ENCODE assay signal across 8 cellular contexts in the genomic region with DNA sequence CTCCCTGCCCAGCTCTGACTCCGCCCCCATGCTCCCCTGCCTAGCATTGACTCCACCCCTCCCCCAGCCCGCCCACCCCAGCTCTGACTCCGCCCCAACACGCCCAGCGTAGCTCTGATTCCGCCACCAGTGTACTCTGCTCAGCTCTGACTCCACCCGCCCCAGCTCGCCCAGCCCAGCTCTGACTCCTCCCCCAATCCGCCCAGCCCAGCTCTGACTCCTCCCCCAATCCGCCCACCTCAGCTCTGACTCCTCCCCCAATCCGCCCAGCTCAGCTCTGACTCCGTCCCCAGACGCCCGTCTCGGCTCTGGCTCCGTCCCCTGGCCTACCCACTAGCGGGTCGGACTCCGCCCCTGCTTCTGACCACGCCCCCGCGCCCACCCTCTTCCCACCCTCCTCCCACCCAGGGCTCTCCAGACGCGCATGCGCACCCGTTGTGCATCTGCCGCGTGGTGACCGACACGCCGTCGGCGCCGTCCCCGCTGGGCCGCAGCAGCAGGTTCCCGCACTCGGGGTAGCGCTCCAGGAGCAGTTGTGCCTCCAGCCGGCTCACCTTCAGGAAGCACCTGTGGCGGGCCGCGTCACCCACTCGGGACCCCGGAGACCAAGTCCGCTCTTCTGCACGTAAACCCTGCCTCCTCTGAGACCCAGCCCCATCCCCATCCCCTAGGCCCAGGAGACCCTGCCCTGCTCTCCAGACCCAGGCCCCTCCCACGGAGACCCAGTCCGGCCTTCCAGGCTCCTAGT. TPM values are rescaled to one million over a fixed set of nuclear protein-coding genes. Genes with fewer than 3 reads are reported as not detected.
DNase-seq lines count a peak whose midpoint lies in the region; ATAC-seq, FAIRE-seq and TF ChIP-seq lines count a peak whose summit lies in the region.

No MANE protein-coding gene starts in this region.

- peak overlapping the region; percentile 67 for H3K4me3 Mint-ChIP-seq in endodermal cell

- H3K4me1 Mint-ChIP-seq in endodermal cell: peaks cover 5% of the 10 kb centered on the region

- peak overlapping the region; percentile 13 for H3K9ac ChIP-seq in endodermal cell (ENCODE audit: extremely low read depth, low read length, poor library complexity, severe bottlenecking)

- H3K4me1 ChIP-seq in endodermal cell (ENCODE audit: control insufficient read depth, insufficient read depth, low read length): no peaks in the 10 kb centered on the region

- DNase-seq in GM12892 (ENCODE audit: insufficient read length) (peak; percentile 98), NCI-H226 (peak; percentile 79), endodermal cell (peak; percentile 98), midbrain (lab: John Stamatoyannopoulos, UW) (peak; percentile 94), H4 (ENCODE audit: low spot score) (no peak)
- DNase-seq in activated CD8-positive, alpha-beta memory T cell treated with anti-CD3 and anti-CD28 coated beads for 4 hours (ENCODE audit: low read depth in 2 of 2): peak; percentile 90 to 99
- peak; percentile 97 for DNase-seq in stimulated activated CD8-positive, alpha-beta memory T cell treated with anti-CD3 and anti-CD28 coated beads, Interleukin-15, amount 100 ng/mL, for 24 hours (ENCODE audit: low read depth)

- H3K9me3 Mint-ChIP-seq in endodermal cell: peaks cover 2% of the 10 kb centered on the region

- WGBS in endodermal cell (ENCODE audit: insufficient coverage in 1 of 2, insufficient read length in 1 of 2), 2 experiments: 3 to 5% methylated on average over 13 to 47 of the region's 49 CpGs

- no peak overlapping the region for H3K27ac ChIP-seq in endodermal cell (ENCODE audit: low read depth, low read length)

- no peaks in the 10 kb centered on the region for H3K9me3 ChIP-seq in endodermal cell (ENCODE audit: control insufficient read depth, low read length)

- H3K4me3 ChIP-seq in endodermal cell (ENCODE audit: low read length): peak overlapping the region; percentile 75

- peak overlapping the region; percentile 76 for H3K27ac Mint-ChIP-seq in endodermal cell

- ATAC-seq in HG02763 (IDR thresholded peaks at IDR 0.05; ENCODE audit: unreplicated experiment): peak; percentile 78

- FAIRE-seq in GM12892 (lab: Jason Lieb, UNC): peak; percentile 99

- peaks cover 12% of the 10 kb centered on the region for H3K36me3 Mint-ChIP-seq in endodermal cell (ENCODE audit: low read depth)

- H3K36me3 ChIP-seq in endodermal cell (ENCODE audit: control insufficient read depth, insufficient read depth, low read length): no peaks in the 10 kb centered on the region

- TF ChIP-seq CTCF in endodermal cell (conservative IDR thresholded peaks at IDR 0.05): no peak

- peaks cover 7% of the 10 kb centered on the region for H3K27me3 Mint-ChIP-seq in endodermal cell (ENCODE audit: insufficient read depth)

- peak; percentile 92 for TF ChIP-seq POLR2A in GM12892 (IDR thresholded peaks at IDR 0.05; ENCODE audit: low read depth, low read length)

- H3K27me3 ChIP-seq in endodermal cell (ENCODE audit: control insufficient read depth, insufficient read depth, low read length, poor library complexity, severe bottlenecking): peaks cover 17% of the 10 kb centered on the region

RNA-seq across cellular contexts. Expression of a gene that starts 10.2 kb away (rescaled TPM):
- 9.8 TPM for polyA plus RNA-seq in GM12892 (2012; ENCODE audit: missing spikeins)
- total RNA-seq in endodermal cell: 10 to 100 TPM; 12.7 to 13.3 TPM
- polyA plus RNA-seq in endodermal cell (2013, experiment 1 of 2): 10.3 TPM
- polyA plus RNA-seq in endodermal cell (2013, experiment 2 of 2): 9.6 TPM
- total RNA-seq in H4 (2014; rRNA removed; shearing (Covaris generic)): 0.19 and 0.78 TPM in 2 replicates

RNA-seq across cellular contexts. Expression of a gene that starts 14.9 kb away (rescaled TPM):
- 14.4 TPM for polyA plus RNA-seq in GM12892 (2012; ENCODE audit: missing spikeins)
- total RNA-seq in endodermal cell: 10 to 100 TPM; 51.5 to 55.9 TPM
- 32.8 TPM for polyA plus RNA-seq in endodermal cell (2013, experiment 1 of 2)
- 30.6 TPM for polyA plus RNA-seq in endodermal cell (2013, experiment 2 of 2)
- 1.7 and 2.9 TPM in 2 replicates for total RNA-seq in H4 (2014; rRNA removed; shearing (Covaris generic))

RNA-seq across cellular contexts. Expression of a gene that starts 24.0 kb away (rescaled TPM):
- 1.2 TPM for polyA plus RNA-seq in GM12892 (2012; ENCODE audit: missing spikeins)
- 10 to 100 TPM; 33.3 to 37.9 TPM for total RNA-seq in endodermal cell
- 66.1 TPM for polyA plus RNA-seq in endodermal cell (2013, experiment 1 of 2)
- polyA plus RNA-seq in endodermal cell (2013, experiment 2 of 2): 53.5 TPM
- 19.0 and 26.7 TPM in 2 replicates for total RNA-seq in H4 (2014; rRNA removed; shearing (Covaris generic))

RNA-seq across cellular contexts. Expression of a gene that starts 26.2 kb away (rescaled TPM):
- not detected for polyA plus RNA-seq in GM12892 (2012; ENCODE audit: missing spikeins)
- total RNA-seq in endodermal cell: under 1 TPM; 0.58 to 0.70 TPM
- 0.93 TPM for polyA plus RNA-seq in endodermal cell (2013, experiment 1 of 2)
- polyA plus RNA-seq in endodermal cell (2013, experiment 2 of 2): 0.87 TPM
- not detected in 2 replicates for total RNA-seq in H4 (2014; rRNA removed; shearing (Covaris generic))

RNA-seq across cellular contexts. Expression of a gene that starts 49.4 kb away (rescaled TPM):
- not detected for polyA plus RNA-seq in GM12892 (2012; ENCODE audit: missing spikeins)
- 1 to 10 TPM; 2.8 to 6.6 TPM for total RNA-seq in endodermal cell
- polyA plus RNA-seq in endodermal cell (2013, experiment 1 of 2): 10.1 TPM
- 9.9 TPM for polyA plus RNA-seq in endodermal cell (2013, experiment 2 of 2)
- not detected in 2 replicates for total RNA-seq in H4 (2014; rRNA removed; shearing (Covaris generic))

Comparison
In these comparisons a context has a peak if more than half of its experiments do, and no peak if none do; other contexts are left out.
1. RNA of a gene that starts 14.9 kb away (total RNA-seq): 51.5 to 55.9 TPM in endodermal cell; 1.7 to 2.9 TPM in H4; every median in the first group is over 10 times any median in the second.